Comparison of ENCODE assay signal across 8 cellular contexts in the genomic region with DNA sequence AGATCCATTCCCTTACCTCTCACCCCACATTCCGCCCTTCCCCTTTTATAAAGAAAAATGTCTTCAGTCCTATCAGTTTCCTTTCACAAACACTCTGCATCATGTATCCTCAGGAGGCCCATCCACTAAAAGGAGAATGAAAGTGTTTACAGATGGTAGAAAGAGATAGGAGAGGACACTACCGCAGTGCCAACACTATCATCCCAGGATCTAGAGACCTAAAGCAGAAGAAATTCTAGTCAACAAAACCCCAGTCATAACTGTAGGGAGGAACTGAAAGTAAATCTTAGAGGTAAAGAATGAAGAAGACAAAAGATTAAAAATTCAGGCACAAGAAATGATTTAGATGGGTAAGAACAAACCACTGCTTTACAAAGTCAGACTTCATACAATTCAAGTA.
DNase-seq lines count a peak whose midpoint lies in the region; ATAC-seq and TF ChIP-seq lines count a peak whose summit lies in the region.

No MANE protein-coding gene starts in this region.

- H3K4me3 ChIP-seq in heart left ventricle, result no peak overlapping the region

- H3K4me1 Mint-ChIP-seq in activated CD8-positive, alpha-beta memory T cell treated with anti-CD3 and anti-CD28 coated beads, Interleukin-2, amount 10 ng/mL, durations not matched to agents 7 days and 5 days, result peaks cover 70% of the 10 kb centered on the region
- peaks cover 69% of the 10 kb centered on the region for H3K4me1 Mint-ChIP-seq in T-helper 2 cell treated with Interferon-gamma antibody and Interleukin-4, amounts not matched to agents 5 μg/mL and 100 μg/mL, for 36 hours (ENCODE audit: low read depth)

- H3K9me3 Mint-ChIP-seq in activated CD8-positive, alpha-beta memory T cell treated with anti-CD3 and anti-CD28 coated beads, Interleukin-2, amount 10 ng/mL, durations not matched to agents 7 days and 5 days (ENCODE audit: low read depth), result peaks cover 7% of the 10 kb centered on the region
- H3K9me3 Mint-ChIP-seq in T-helper 2 cell treated with Interferon-gamma antibody and Interleukin-4, amounts not matched to agents 5 μg/mL and 100 μg/mL, for 36 hours, result no peaks in the 10 kb centered on the region

- TF ChIP-seq CTCF in heart left ventricle (IDR thresholded peaks at IDR 0.05), result no peak

- peaks cover 0 to 43% (median 24%) of the 10 kb centered on the region in 12 donors for H3K4me1 ChIP-seq in heart left ventricle

- H3K36me3 Mint-ChIP-seq in activated CD8-positive, alpha-beta memory T cell treated with anti-CD3 and anti-CD28 coated beads, Interleukin-2, amount 10 ng/mL, durations not matched to agents 7 days and 5 days, result peaks cover 19% of the 10 kb centered on the region
- peaks cover 20% of the 10 kb centered on the region for H3K36me3 Mint-ChIP-seq in T-helper 2 cell treated with Interferon-gamma antibody and Interleukin-4, amounts not matched to agents 5 μg/mL and 100 μg/mL, for 36 hours (ENCODE audit: low read depth)

- CTCF ChIA-PET in activated CD8-positive, alpha-beta memory T cell treated with anti-CD3 and anti-CD28 coated beads, Interleukin-2, amount 10 ng/mL, durations not matched to agents 7 days and 5 days (lab: Charles Lee), result no interaction called here

- WGBS in heart left ventricle, 4 donors, result 59 to 68% (median 66%) methylated on average over 2 of the region's 2 CpGs

- no peak overlapping the region for H3K4me3 Mint-ChIP-seq in activated CD8-positive, alpha-beta memory T cell treated with anti-CD3 and anti-CD28 coated beads, Interleukin-2, amount 10 ng/mL, durations not matched to agents 7 days and 5 days
- peak overlapping the region; percentile 44 for H3K4me3 Mint-ChIP-seq in T-helper 2 cell treated with Interferon-gamma antibody and Interleukin-4, amounts not matched to agents 5 μg/mL and 100 μg/mL, for 36 hours

- peak; percentile 64 for ATAC-seq in activated CD8-positive, alpha-beta memory T cell treated with anti-CD3 and anti-CD28 coated beads, Interleukin-2, amount 10 ng/mL, durations not matched to agents 7 days and 5 days
- ATAC-seq in HG02938 (IDR thresholded peaks at IDR 0.05; ENCODE audit: unreplicated experiment) (peak; percentile 73), heart left ventricle (no peak)
- ATAC-seq in stimulated activated naive CD8-positive, alpha-beta T cell treated with anti-CD3 and anti-CD28 coated beads, Interleukin-15, Interleukin-2, amounts not matched to agents 100 U/mL and 50 U/mL, for 24 hours, result peak; percentile 59

- H3K27me3 Mint-ChIP-seq in activated CD8-positive, alpha-beta memory T cell treated with anti-CD3 and anti-CD28 coated beads, Interleukin-2, amount 10 ng/mL, durations not matched to agents 7 days and 5 days, result no peaks in the 10 kb centered on the region
- H3K27me3 Mint-ChIP-seq in T-helper 2 cell treated with Interferon-gamma antibody and Interleukin-4, amounts not matched to agents 5 μg/mL and 100 μg/mL, for 36 hours (ENCODE audit: low read depth), result no peaks in the 10 kb centered on the region

- peaks cover 0 to 14% (median 0%) of the 10 kb centered on the region in 12 donors for H3K9me3 ChIP-seq in heart left ventricle

- intact Hi-C loops in heart left ventricle (cut with DNase I), result no loop called here

- no peak for TF ChIP-seq POLR2A in heart left ventricle (IDR thresholded peaks at IDR 0.05)

- no peaks in the 10 kb centered on the region for H3K36me3 ChIP-seq in heart left ventricle

- no peak overlapping the region for H3K27ac Mint-ChIP-seq in activated CD8-positive, alpha-beta memory T cell treated with anti-CD3 and anti-CD28 coated beads, Interleukin-2, amount 10 ng/mL, durations not matched to agents 7 days and 5 days
- H3K27ac Mint-ChIP-seq in T-helper 2 cell treated with Interferon-gamma antibody and Interleukin-4, amounts not matched to agents 5 μg/mL and 100 μg/mL, for 36 hours, result peak overlapping the region; percentile 61

- H3K27me3 ChIP-seq in heart left ventricle, result no peaks in the 10 kb centered on the region

- no peak for DNase-seq in activated CD8-positive, alpha-beta memory T cell treated with anti-CD3 and anti-CD28 coated beads, Interleukin-2, amount 10 ng/mL, durations not matched to agents 7 days and 5 days
- no peak for DNase-seq in activated CD8-positive, alpha-beta memory T cell treated with anti-CD3 and anti-CD28 coated beads, Interleukin-2, amount 50 U/mL, for 4 hours
- DNase-seq in T-helper 2 cell treated with Interferon-gamma antibody and Interleukin-4, amounts not matched to agents 5 μg/mL and 100 μg/mL, for 36 hours (ENCODE audit: low spot score), result peak; percentile 54
- no peak for DNase-seq in stimulated activated naive CD8-positive, alpha-beta T cell treated with anti-CD3 and anti-CD28 coated beads, Interleukin-15, Interleukin-2, amounts not matched to agents 100 U/mL and 50 U/mL, for 24 hours
- DNase-seq in NCI-H1930 (lab: John Stamatoyannopoulos, UW) (no peak), medulla oblongata (ENCODE audit: extremely low spot score) (no peak), heart left ventricle (no peak)

- peak overlapping the region in 1 of 12 donors; percentile 4 for H3K27ac ChIP-seq in heart left ventricle

Comparison
In these comparisons a context has a peak if more than half of its experiments do, and no peak if none do; other contexts are left out.
1. ATAC-seq: peak in activated CD8-positive, alpha-beta memory T cell treated with anti-CD3 and anti-CD28 coated beads, Interleukin-2, amount 10 ng/mL, durations not matched to agents 7 days and 5 days (single experiment), HG02938 (single experiment) and stimulated activated naive CD8-positive, alpha-beta T cell treated with anti-CD3 and anti-CD28 coated beads, Interleukin-15, Interleukin-2, amounts not matched to agents 100 U/mL and 50 U/mL, for 24 hours (single experiment); none in heart left ventricle (0 of 4).